9 cellular contexts compared by ENCODE assay signal in the genomic region with DNA sequence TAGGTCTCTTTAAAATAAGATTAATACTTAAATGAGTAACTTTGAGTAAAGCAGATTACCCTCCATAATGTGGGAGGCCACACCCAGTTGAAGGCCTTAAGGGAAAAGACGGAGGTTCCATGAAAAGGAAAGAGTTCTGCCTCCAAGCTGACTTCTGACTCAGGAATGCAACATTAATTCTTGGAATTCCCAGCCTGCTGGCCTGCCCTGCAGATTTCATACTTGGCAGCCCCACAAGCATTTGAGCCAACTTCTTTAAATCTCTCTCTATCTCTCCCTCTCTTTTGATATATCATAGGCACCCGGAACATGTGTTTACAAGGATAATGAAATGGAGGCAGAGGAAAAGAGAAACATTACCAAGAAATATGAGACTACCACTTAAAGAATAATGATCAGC.
DNase-seq lines count a peak whose midpoint lies in the region; FAIRE-seq and TF ChIP-seq lines count a peak whose summit lies in the region.
"Had no signal": no experiment of that assay in that cellular context is flagged by ENCODE, and none has a peak within 500 bp of the region (broad histone marks: within the 10 kb centered on the region; RNA-seq: fewer than 3 reads in every experiment).

No MANE protein-coding gene starts in this region.

- H2BK5ac ChIP-seq in trophoblast cell (ENCODE audit: low read depth, low read length, poor library complexity): no peak overlapping the region

- H3K4me2 ChIP-seq in trophoblast cell (ENCODE audit: low read length): no peak overlapping the region

- no peak overlapping the region for H3K4ac ChIP-seq in trophoblast cell (ENCODE audit: low read depth, low read length)

- no peak overlapping the region for H3K9ac ChIP-seq in trophoblast cell (ENCODE audit: low read length)

- no peak overlapping the region for H3K18ac ChIP-seq in trophoblast cell (ENCODE audit: low read length)

- no peak overlapping the region for H3K4me3 ChIP-seq in trophoblast cell (ENCODE audit: low read depth, low read length)

- no CpG with 5 or more reads among the region's 2 CpGs for WGBS in trophoblast cell (ENCODE audit: extremely low coverage, insufficient coverage, insufficient read length)

- no peak overlapping the region for H3K27ac ChIP-seq in trophoblast cell (ENCODE audit: low read depth, low read length)

- peak; percentile 99 for FAIRE-seq in G401.6 (lab: Jason Lieb, UNC)

- no peak overlapping the region for H2BK120ac ChIP-seq in trophoblast cell (ENCODE audit: insufficient read depth, low read length, poor library complexity)

- H3K79me1 ChIP-seq in trophoblast cell (ENCODE audit: low read length): peaks cover 18% of the 10 kb centered on the region

- H4K91ac ChIP-seq in trophoblast cell (ENCODE audit: low read depth, low read length): no peak overlapping the region

- in situ Hi-C loops in GM13977 (cut with MboI; ENCODE audit: low pct_unique_long_range_greater_than_20kb, low sequenced_read_pairs, unreplicated experiment): no loop called here

- no peak for TF ChIP-seq CTCF in GM13977 (IDR thresholded peaks at IDR 0.05; ENCODE audit: extremely low read depth, insufficient read depth, missing control alignments)

- no peak overlapping the region for H2AK5ac ChIP-seq in trophoblast cell (ENCODE audit: low read length)

- H2AFZ ChIP-seq in trophoblast cell (ENCODE audit: insufficient read depth, low read length, poor library complexity): no peak overlapping the region

- no peaks in the 10 kb centered on the region for H3K9me3 ChIP-seq in trophoblast cell (ENCODE audit: insufficient read depth, low read depth, low read length)

- DNase-seq in RPMI7951 (ENCODE audit: low read depth): peak; percentile 88
- peak; percentile 95 for DNase-seq in fibroblast of peridontal ligament (ENCODE audit: extremely low read depth)
- DNase-seq in trophoblast cell: peak; percentile 64 to 82
- no peak for DNase-seq in GM13977 (ENCODE audit: low spot score)
- no peak for DNase-seq in NCI-H1930 (lab: John Stamatoyannopoulos, UW)
- DNase-seq in midbrain (lab: John Stamatoyannopoulos, UW): no peak
- DNase-seq in NCI-H1092 treated with DMSO at 0.1 percent for 48 hours (lab: John Stamatoyannopoulos, UW): no peak
- DNase-seq: activated CD8-positive, alpha-beta memory T cell treated with anti-CD3 and anti-CD28 coated beads for 24 hours had no signal

- H3K27me3 ChIP-seq in trophoblast cell (ENCODE audit: insufficient read depth, low read length): no peaks in the 10 kb centered on the region

- H3K14ac ChIP-seq in trophoblast cell (ENCODE audit: low read length): no peak overlapping the region

- H3K4me1 ChIP-seq in trophoblast cell (ENCODE audit: control insufficient read depth in 1 of 2, insufficient read depth in 2 of 2, low read length in 2 of 2): peaks cover 5 to 6% of the 10 kb centered on the region in 2 experiments

- no peaks in the 10 kb centered on the region for H3K36me3 ChIP-seq in trophoblast cell (ENCODE audit: control insufficient read depth in 1 of 2, insufficient read depth in 2 of 2, low read length in 2 of 2)

- H4K12ac ChIP-seq in trophoblast cell (ENCODE audit: low read depth, low read length): no peak overlapping the region

- H4K8ac ChIP-seq in trophoblast cell (ENCODE audit: low read depth, low read length): no peak overlapping the region

- H3K79me2 ChIP-seq in trophoblast cell (ENCODE audit: control insufficient read depth, insufficient read depth, low read length, poor library complexity): no peaks in the 10 kb centered on the region

- no peak overlapping the region for H2BK12ac ChIP-seq in trophoblast cell (ENCODE audit: low read length)

- no peak overlapping the region for H3K23ac ChIP-seq in trophoblast cell (ENCODE audit: low read length)

Comparison
In these comparisons a context has a peak if more than half of its experiments do, and no peak if none do; other contexts are left out.
1. DNase-seq: peak in RPMI7951 (single experiment), fibroblast of peridontal ligament (single experiment) and trophoblast cell (2 of 2); none in GM13977 (single experiment), NCI-H1930 (0 of 2), midbrain (single experiment) and NCI-H1092 treated with DMSO at 0.1 percent for 48 hours (single experiment).